Comparison of ENCODE assay signal across 30 cellular contexts in the genomic region with DNA sequence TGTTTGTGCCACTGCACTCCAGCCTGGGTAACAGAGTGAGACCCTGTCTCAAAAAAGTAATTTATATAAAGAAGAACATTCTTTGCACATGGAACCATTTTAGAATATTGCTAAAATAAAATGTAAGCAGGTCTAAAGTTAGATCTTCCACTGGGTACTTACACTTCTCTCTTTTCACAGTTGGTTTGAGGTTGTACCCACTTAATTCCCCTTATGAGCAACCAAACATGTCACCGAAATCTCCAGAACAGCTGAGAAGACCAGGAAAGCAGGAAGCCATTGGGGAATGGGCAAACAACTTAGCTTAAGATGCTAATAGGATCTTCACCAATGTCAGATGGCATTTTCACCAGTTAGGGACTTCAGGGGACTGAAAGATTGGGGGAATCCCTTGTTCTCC. TPM values are rescaled to one million over a fixed set of nuclear protein-coding genes. Genes with fewer than 3 reads are reported as not detected.
"Had no signal": no experiment of that assay in that cellular context is flagged by ENCODE, and none has a peak within 500 bp of the region (broad histone marks: within the 10 kb centered on the region; RNA-seq: fewer than 3 reads in every experiment).

No MANE protein-coding gene starts in this region.

- H3K4me1 Mint-ChIP-seq: activated CD4-positive, alpha-beta memory T cell treated with anti-CD3 and anti-CD28 coated beads, Interleukin-2, amount 10 ng/mL, durations not matched to agents 7 days and 5 days; activated CD8-positive, alpha-beta memory T cell treated with anti-CD3 and anti-CD28 coated beads, Interleukin-2, amount 10 ng/mL, durations not matched to agents 7 days and 5 days; activated naive CD4-positive, alpha-beta T cell treated with anti-CD3 and anti-CD28 coated beads, Interleukin-2, amount 50 U/mL, for 24 hours; naive thymus-derived CD8-positive, alpha-beta T cell; neural progenitor cell had no signal

- H3K4me2 ChIP-seq: neural progenitor cell had no signal

- H3K27me3 ChIP-seq: body of pancreas, cardiac muscle cell, heart right ventricle, neural progenitor cell, ovary, right atrium auricular region, stomach, transverse colon had no signal

- H3K9ac ChIP-seq: neural progenitor cell had no signal

- H3K4me3 ChIP-seq: body of pancreas, cardiac muscle cell, heart right ventricle, lower lobe of right lung, neural progenitor cell, ovary, psoas muscle, right atrium auricular region, stomach, transverse colon had no signal

- DNase-seq: activated CD4-positive, alpha-beta memory T cell treated with anti-CD3 and anti-CD28 coated beads, Interleukin-2, amount 10 ng/mL, durations not matched to agents 7 days and 5 days; activated CD4-positive, alpha-beta T cell treated with anti-CD3 and anti-CD28 coated beads for 48 hours; activated effector memory CD4-positive, alpha-beta T cell treated with anti-CD3 and anti-CD28 coated beads, Interleukin-2, amount 50 U/mL, for 16 hours; activated T-cell treated with anti-CD3 and anti-CD28 coated beads for 4 hours; body of pancreas; effector CD4-positive, alpha-beta T cell; heart right ventricle; lower lobe of right lung; naive thymus-derived CD8-positive, alpha-beta T cell; ovary; psoas muscle; stimulated activated CD4-positive, alpha-beta T cell treated with anti-CD3 and anti-CD28 coated beads, Interleukin-12 subunit alpha, Interleukin-12 subunit beta, amount 100 ng/mL, for 4 hours; stimulated activated CD4-positive, alpha-beta T cell treated with anti-CD3 and anti-CD28 coated beads, Interleukin-4, amount 100 ng/mL, for 4 hours; stomach; T1000; transverse colon had no signal

- ATAC-seq: activated CD8-positive, alpha-beta memory T cell treated with anti-CD3 and anti-CD28 coated beads, Interleukin-2, amount 10 ng/mL, durations not matched to agents 7 days and 5 days; body of pancreas; heart right ventricle; lower lobe of right lung; naive thymus-derived CD8-positive, alpha-beta T cell; psoas muscle had no signal

- H3K36me3 ChIP-seq: cardiac muscle cell, heart right ventricle, lower lobe of right lung, neural progenitor cell, ovary, right atrium auricular region, stomach, transverse colon had no signal

- H3K27ac Mint-ChIP-seq: activated CD4-positive, alpha-beta memory T cell treated with anti-CD3 and anti-CD28 coated beads, Interleukin-2, amount 10 ng/mL, durations not matched to agents 7 days and 5 days; activated CD8-positive, alpha-beta memory T cell treated with anti-CD3 and anti-CD28 coated beads, Interleukin-2, amount 10 ng/mL, durations not matched to agents 7 days and 5 days; activated naive CD4-positive, alpha-beta T cell treated with anti-CD3 and anti-CD28 coated beads, Interleukin-2, amount 50 U/mL, for 24 hours; dendritic cell treated with granulocyte-macrophage colony-stimulating factor and Interleukin-4, amounts not matched to agents 40 ng/mL and 50 ng/mL, for 4 days; naive thymus-derived CD8-positive, alpha-beta T cell; neural progenitor cell; T-helper 1 cell treated with Interleukin-12 subunit alpha and Interleukin-12 subunit beta and Interleukin-4 antibody, amounts not matched to agents 30 μg/mL and 1 μg/mL, for 36 hours had no signal

- H3K9me3 ChIP-seq: body of pancreas, lower lobe of right lung, ovary, psoas muscle, right atrium auricular region, transverse colon had no signal

- H3K4me3 Mint-ChIP-seq: activated CD4-positive, alpha-beta memory T cell treated with anti-CD3 and anti-CD28 coated beads, Interleukin-2, amount 10 ng/mL, durations not matched to agents 7 days and 5 days; activated CD8-positive, alpha-beta memory T cell treated with anti-CD3 and anti-CD28 coated beads, Interleukin-2, amount 10 ng/mL, durations not matched to agents 7 days and 5 days; activated naive CD4-positive, alpha-beta T cell treated with anti-CD3 and anti-CD28 coated beads, Interleukin-2, amount 50 U/mL, for 24 hours; dendritic cell treated with granulocyte-macrophage colony-stimulating factor and Interleukin-4, amounts not matched to agents 40 ng/mL and 50 ng/mL, for 4 days; naive thymus-derived CD8-positive, alpha-beta T cell; neural progenitor cell; T-helper 1 cell treated with Interleukin-12 subunit alpha and Interleukin-12 subunit beta and Interleukin-4 antibody, amounts not matched to agents 30 μg/mL and 1 μg/mL, for 36 hours had no signal

- H3K4me1 ChIP-seq: body of pancreas, heart right ventricle, lower lobe of right lung, neural progenitor cell, psoas muscle, right atrium auricular region, stomach, transverse colon had no signal

- FAIRE-seq: endometrium, keratinocyte, urothelium cell line had no signal

- H2AFZ ChIP-seq: neural progenitor cell had no signal

- H3K9me3 Mint-ChIP-seq: activated naive CD4-positive, alpha-beta T cell treated with anti-CD3 and anti-CD28 coated beads, Interleukin-2, amount 50 U/mL, for 24 hours had no signal

- H3K27me3 Mint-ChIP-seq: activated CD4-positive, alpha-beta memory T cell treated with anti-CD3 and anti-CD28 coated beads, Interleukin-2, amount 10 ng/mL, durations not matched to agents 7 days and 5 days; activated CD8-positive, alpha-beta memory T cell treated with anti-CD3 and anti-CD28 coated beads, Interleukin-2, amount 10 ng/mL, durations not matched to agents 7 days and 5 days; activated naive CD4-positive, alpha-beta T cell treated with anti-CD3 and anti-CD28 coated beads, Interleukin-2, amount 50 U/mL, for 24 hours; dendritic cell treated with granulocyte-macrophage colony-stimulating factor and Interleukin-4, amounts not matched to agents 40 ng/mL and 50 ng/mL, for 4 days had no signal

- H3K27ac ChIP-seq: body of pancreas, cardiac muscle cell, heart right ventricle, lower lobe of right lung, neural progenitor cell, ovary, psoas muscle, right atrium auricular region, stomach, transverse colon had no signal

RNA-seq across cellular contexts. Expression of gene NLRP4, which starts 18.8 kb away (rescaled TPM):
- total RNA-seq: activated CD4-positive, alpha-beta memory T cell treated with anti-CD3 and anti-CD28 coated beads, Interleukin-2, amount 10 ng/mL, durations not matched to agents 7 days and 5 days; activated CD8-positive, alpha-beta memory T cell treated with anti-CD3 and anti-CD28 coated beads, Interleukin-2, amount 10 ng/mL, durations not matched to agents 7 days and 5 days; body of pancreas; cardiac muscle cell; epithelial cell of proximal tubule; fibroblast of villous mesenchyme; heart right ventricle; lower lobe of right lung; naive thymus-derived CD8-positive, alpha-beta T cell; ovary; psoas muscle; right atrium auricular region; skeletal muscle tissue; stomach; temporal lobe; transverse colon had no signal
- polyA plus RNA-seq: cardiac muscle cell; heart right ventricle; keratinocyte; naive thymus-derived CD8-positive, alpha-beta T cell; psoas muscle had no signal

RNA-seq across cellular contexts. Expression of gene NLRP11, which starts 23.4 kb away (rescaled TPM):
- total RNA-seq: activated CD4-positive, alpha-beta memory T cell treated with anti-CD3 and anti-CD28 coated beads, Interleukin-2, amount 10 ng/mL, durations not matched to agents 7 days and 5 days; activated CD8-positive, alpha-beta memory T cell treated with anti-CD3 and anti-CD28 coated beads, Interleukin-2, amount 10 ng/mL, durations not matched to agents 7 days and 5 days; body of pancreas; cardiac muscle cell; epithelial cell of proximal tubule; fibroblast of villous mesenchyme; heart right ventricle; lower lobe of right lung; naive thymus-derived CD8-positive, alpha-beta T cell; psoas muscle; right atrium auricular region; stomach; temporal lobe; transverse colon had no signal
- polyA plus RNA-seq: cardiac muscle cell; heart right ventricle; keratinocyte; naive thymus-derived CD8-positive, alpha-beta T cell; psoas muscle had no signal
